In the genomic region with DNA sequence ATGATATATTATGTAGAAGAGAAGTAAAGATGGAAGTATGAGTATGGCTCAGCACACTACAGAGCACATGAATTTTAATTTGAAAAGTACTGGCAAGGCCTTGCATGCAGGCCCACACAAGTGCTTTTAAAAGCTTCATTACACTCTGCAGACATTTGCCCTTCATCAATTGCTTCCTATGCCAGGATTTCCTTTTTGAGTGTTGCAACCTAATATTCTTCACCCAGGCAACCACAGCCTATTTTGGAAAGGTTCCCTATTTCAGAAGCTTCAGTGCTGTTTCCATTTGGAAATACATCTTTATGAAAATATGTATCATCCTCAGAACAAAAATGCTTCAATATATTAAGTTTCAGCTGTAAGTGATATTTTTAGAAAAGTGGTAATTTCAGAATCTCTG, we compare ENCODE assay signal across 13 cellular contexts.
DNase-seq lines count a peak whose midpoint lies in the region; ATAC-seq, FAIRE-seq and TF ChIP-seq lines count a peak whose summit lies in the region.
"Had no signal": no experiment of that assay in that cellular context is flagged by ENCODE, and none has a peak within 500 bp of the region (broad histone marks: within the 10 kb centered on the region; RNA-seq: fewer than 3 reads in every experiment).

No MANE protein-coding gene starts in this region.

- H4K8ac ChIP-seq in H9 (replicated peaks; ENCODE audit: insufficient read length, low read depth, low read length) = no peak overlapping the region

- no peak overlapping the region for H3K18ac ChIP-seq in H9 (ENCODE audit: insufficient read length, low read depth, low read length)

- H2BK12ac ChIP-seq in H9 (ENCODE audit: insufficient read length, low read depth, low read length) = no peak overlapping the region

- H3K27ac ChIP-seq in H9 (ENCODE audit: insufficient read length, low read depth, low read length) (peak overlapping the region; percentile 64), neutrophil (peak overlapping the region; percentile 28)

- BruUV-seq in Calu3 (replicated peaks; lab: Mats Ljungman, UMichigan) = no TSS peak

- no peak overlapping the region for H3K4me3 ChIP-seq in neutrophil (ENCODE audit: low read depth in 1 of 2, low read length in 1 of 2)

- H3K36me3 ChIP-seq in neutrophil = peaks cover 6% of the 10 kb centered on the region

- H2BK120ac ChIP-seq in H9 (ENCODE audit: low read depth, low read length, poor library complexity, severe bottlenecking) = no peak overlapping the region

- no peaks in the 10 kb centered on the region for H3K27me3 ChIP-seq in H9 (ENCODE audit: insufficient read depth, low read length)
- H3K27me3 ChIP-seq in neutrophil = no peaks in the 10 kb centered on the region

- H4K20me1 ChIP-seq in H9 (ENCODE audit: control insufficient read depth, insufficient read depth, insufficient read length) = no peaks in the 10 kb centered on the region

- no peak overlapping the region for H4K91ac ChIP-seq in H9 (ENCODE audit: insufficient read length, low read depth, low read length)

- peaks cover 2% of the 10 kb centered on the region; the same call in 1 of the 2 replicates for H3K79me2 ChIP-seq in H9 (ENCODE audit: insufficient read depth, low read length)

- no peak overlapping the region for H3T11ph ChIP-seq in H9 (ENCODE audit: low read length)

- no peak overlapping the region for H3K4me3 Mint-ChIP-seq in H9
- H3K4me3 Mint-ChIP-seq in Calu3 (ENCODE audit: low read depth, unreplicated experiment) = no peak overlapping the region
- H3K4me3 Mint-ChIP-seq: activated naive CD8-positive, alpha-beta T cell treated with anti-CD3 and anti-CD28 coated beads, Interleukin-2, amount 50 U/mL, for 24 hours had no signal

- H3K23me2 ChIP-seq in H9 (ENCODE audit: insufficient read length, low read depth, low read length, poor library complexity, severe bottlenecking) = no peaks in the 10 kb centered on the region

- H3K9me3 Mint-ChIP-seq in H9 = no peaks in the 10 kb centered on the region
- no peaks in the 10 kb centered on the region for H3K9me3 Mint-ChIP-seq in Calu3 (ENCODE audit: low read depth, unreplicated experiment)
- H3K9me3 Mint-ChIP-seq: activated naive CD8-positive, alpha-beta T cell treated with anti-CD3 and anti-CD28 coated beads, Interleukin-2, amount 50 U/mL, for 24 hours had no signal

- H3K56ac ChIP-seq in H9 (ENCODE audit: insufficient read length, low read depth, low read length) = no peak overlapping the region

- CTCF ChIA-PET in Calu3 (lab: Charles Lee) = no interaction called here

- H3K9ac ChIP-seq in H9 (ENCODE audit: extremely low read depth, insufficient read length, low read length) = no peak overlapping the region

- no peak overlapping the region for H2BK15ac ChIP-seq in H9 (ENCODE audit: low read depth, low read length)

- H3K27me3 Mint-ChIP-seq in H9 (ENCODE audit: low read depth) (no peaks in the 10 kb centered on the region), Calu3 (ENCODE audit: unreplicated experiment) (no peaks in the 10 kb centered on the region)
- H3K27me3 Mint-ChIP-seq: activated naive CD8-positive, alpha-beta T cell treated with anti-CD3 and anti-CD28 coated beads, Interleukin-2, amount 50 U/mL, for 24 hours had no signal

- DNase-seq in H9 = no peak
- DNase-seq in NCI-H2029 treated with DMSO at 0.1 percent for 48 hours (lab: John Stamatoyannopoulos, UW) = peak; percentile 39
- DNase-seq in amniotic epithelial cell (ENCODE audit: low read depth) = peak; percentile 31
- DNase-seq in GM12891 (ENCODE audit: insufficient read length, low spot score) = no peak
- no peak for DNase-seq in Calu3
- DNase-seq: activated CD8-positive, alpha-beta memory T cell treated with anti-CD3 and anti-CD28 coated beads for 24 hours; activated naive CD8-positive, alpha-beta T cell treated with anti-CD3 and anti-CD28 coated beads, Interleukin-2, amount 50 U/mL, for 24 hours; NCI-H1930; SHP77; stimulated activated CD4-positive, alpha-beta T cell treated with anti-CD3 and anti-CD28 coated beads, Interleukin-12 subunit alpha, Interleukin-12 subunit beta, amount 100 ng/mL, for 4 hours had no signal

- TF ChIP-seq CTCF in H9 (conservative IDR thresholded peaks at IDR 0.05) = no peak
- TF ChIP-seq CTCF in neutrophil (IDR thresholded peaks at IDR 0.05) = no peak
- no peak for TF ChIP-seq CTCF in Calu3 (IDR thresholded peaks at IDR 0.05; ENCODE audit: unreplicated experiment)

- H3K27ac Mint-ChIP-seq in H9 = peak overlapping the region in 2 of 3 experiments; percentile 52 to 98; a peak in 4 of 7 replicates
- H3K27ac Mint-ChIP-seq in Calu3 (ENCODE audit: unreplicated experiment) = no peak overlapping the region
- H3K27ac Mint-ChIP-seq: activated naive CD8-positive, alpha-beta T cell treated with anti-CD3 and anti-CD28 coated beads, Interleukin-2, amount 50 U/mL, for 24 hours had no signal

- peaks cover 2% of the 10 kb centered on the region; the same call in 1 of the 2 replicates for H3K4me1 ChIP-seq in H9 (ENCODE audit: insufficient read depth, low read length)
- H3K4me1 ChIP-seq in neutrophil (ENCODE audit: control insufficient read depth in 1 of 2, insufficient read depth in 1 of 2, low read depth in 1 of 2, low read length in 1 of 2) = peaks cover 7% of the 10 kb centered on the region in 2 experiments

- H2BK20ac ChIP-seq in H9 (ENCODE audit: low read depth, low read length, poor library complexity, severe bottlenecking) = no peak overlapping the region

- no peaks in the 10 kb centered on the region for H3K79me1 ChIP-seq in H9 (ENCODE audit: insufficient read depth, low read depth, low read length, poor library complexity, severe bottlenecking)

- FAIRE-seq in GM12891 (lab: Jason Lieb, UNC) = no peak
- FAIRE-seq: islet of Langerhans had no signal

- H3K36me3 Mint-ChIP-seq in H9 (ENCODE audit: insufficient read depth in 1 of 3, low read depth in 3 of 3) (no peaks in the 10 kb centered on the region), Calu3 (ENCODE audit: insufficient read depth, unreplicated experiment) (no peaks in the 10 kb centered on the region)

- no peak overlapping the region for H3K14ac ChIP-seq in H9 (ENCODE audit: insufficient read depth, low read length)

- H2AFZ ChIP-seq in H9 (ENCODE audit: low read length) = no peak overlapping the region

- H3K4me1 Mint-ChIP-seq in H9 = peaks cover 56 to 69% of the 10 kb centered on the region in 2 experiments
- H3K4me1 Mint-ChIP-seq in Calu3 (ENCODE audit: low read depth, unreplicated experiment) = no peaks in the 10 kb centered on the region
- H3K4me1 Mint-ChIP-seq: activated naive CD8-positive, alpha-beta T cell treated with anti-CD3 and anti-CD28 coated beads, Interleukin-2, amount 50 U/mL, for 24 hours had no signal

- no peak overlapping the region for H3K23ac ChIP-seq in H9 (ENCODE audit: insufficient read length, low read depth, low read length)

- no peak overlapping the region for H4K5ac ChIP-seq in H9 (ENCODE audit: insufficient read length, low read depth, low read length)

- TF ChIP-seq POLR2A in GM12891 (IDR thresholded peaks at IDR 0.05; ENCODE audit: low read depth, low read length) = no peak

- H3K4me2 ChIP-seq in H9 (ENCODE audit: insufficient read depth, insufficient read length, low read length) = no peak overlapping the region

- intact Hi-C loops in Calu3 (cut with micrococcal nuclease; ENCODE audit: unreplicated experiment) = no loop called here

- no peak for ATAC-seq in esophagus mucosa
- ATAC-seq: activated naive CD8-positive, alpha-beta T cell treated with anti-CD3 and anti-CD28 coated beads, Interleukin-2, amount 50 U/mL, for 24 hours had no signal

- no peak overlapping the region for H3K4ac ChIP-seq in H9 (ENCODE audit: low read depth, low read length)

- no peak overlapping the region for H2BK5ac ChIP-seq in H9 (ENCODE audit: insufficient read length, low read length)

- H3K9me3 ChIP-seq in H9 (ENCODE audit: control insufficient read depth, low read depth, low read length) (no peaks in the 10 kb centered on the region), neutrophil (no peaks in the 10 kb centered on the region)

- no peak overlapping the region for H2AK5ac ChIP-seq in H9 (ENCODE audit: insufficient read length, low read length)

TF ChIP-seq in GM12891, 5 proteins besides CTCF, POLR2A, EP300 and RAD21:
- TF ChIP-seq PAX5 (IDR thresholded peaks at IDR 0.05; ENCODE audit: insufficient read depth, low read length, severe bottlenecking) (no peak), SPI1 (IDR thresholded peaks at IDR 0.05; ENCODE audit: low read depth, low read length) (no peak), TAF1 (IDR thresholded peaks at IDR 0.05; ENCODE audit: low read depth, low read length) (no peak), POU2F2 (IDR thresholded peaks at IDR 0.05; ENCODE audit: low read depth, low read length) (no peak), POLR2AphosphoS5 (IDR thresholded peaks at IDR 0.05; ENCODE audit: low read depth, low read length) (no peak)
TF ChIP-seq in GM12891: peak in this region for 0.

Comparison
In these comparisons a context has a peak if more than half of its experiments do, and no peak if none do; other contexts are left out.
1. DNase-seq: peak in NCI-H2029 treated with DMSO at 0.1 percent for 48 hours (single experiment) and amniotic epithelial cell (single experiment); none in H9 (single experiment), GM12891 (single experiment) and Calu3 (single experiment).